In genomic region chr1:109918077-109918606, GRCh38 we compare ENCODE assay signal across 11 cellular contexts. TPM values are rescaled to one million over a fixed set of nuclear protein-coding genes. Genes with fewer than 3 reads are reported as not detected.
DNase-seq lines count a peak whose midpoint lies in the region; TF ChIP-seq lines count a peak whose summit lies in the region.
"Had no signal": no experiment of that assay in that cellular context is flagged by ENCODE, and none has a peak within 500 bp of the region (broad histone marks: within the 10 kb centered on the region; RNA-seq: fewer than 3 reads in every experiment).

No MANE protein-coding gene starts in this region.

- intact Hi-C loops in CD4-positive, alpha-beta memory T cell (cut with micrococcal nuclease), result no loop called here
- intact Hi-C loops in activated T-helper 1 cell treated with anti-CD3 and anti-CD28 coated beads, Interleukin-12 subunit alpha, Interleukin-12 subunit beta, Interleukin-2, Interleukin-4 antibody, amounts not matched to agents 30 ng/mL and 10 ng/mL and 1 ng/mL, durations not matched to agents 14 hours and 24 hours and 36 hours (cut with micrococcal nuclease), result no loop called here

- no peak overlapping the region for H3K27ac ChIP-seq in CD4-positive, alpha-beta memory T cell (ENCODE audit: low read depth, low read length)
- no peak overlapping the region for H3K27ac ChIP-seq in smooth muscle cell (ENCODE audit: low read depth)
- H3K27ac ChIP-seq: neutrophil had no signal

- peak overlapping the region in 4 of 7 donors; percentile 1 to 88 (median 40) for H3K27ac Mint-ChIP-seq in CD4-positive, alpha-beta memory T cell
- H3K27ac Mint-ChIP-seq in activated T-helper 1 cell treated with anti-CD3 and anti-CD28 coated beads, Interleukin-12 subunit alpha, Interleukin-12 subunit beta, Interleukin-2, Interleukin-4 antibody, amounts not matched to agents 30 ng/mL and 10 ng/mL and 1 ng/mL, durations not matched to agents 14 hours and 24 hours and 36 hours, result peak overlapping the region; percentile 58

- no peaks in the 10 kb centered on the region for H3K9me3 ChIP-seq in CD4-positive, alpha-beta memory T cell (ENCODE audit: control insufficient read depth in 1 of 2, low read length in 2 of 2)
- no peaks in the 10 kb centered on the region for H3K9me3 ChIP-seq in smooth muscle cell (replicated peaks; ENCODE audit: low read depth)
- H3K9me3 ChIP-seq: neutrophil had no signal

- H3K4me3 ChIP-seq in CD4-positive, alpha-beta memory T cell (ENCODE audit: low read length in 2 of 2), result no peak overlapping the region
- H3K4me3 ChIP-seq in kidney epithelial cell (ENCODE audit: low read depth, low read length) (no peak overlapping the region), smooth muscle cell (no peak overlapping the region)

- POLR2A ChIA-PET in CD4-positive, alpha-beta memory T cell (lab: Charles Lee; ENCODE audit: partially characterized antibody), result no interaction called here

- peaks cover 42% of the 10 kb centered on the region for H4K20me1 ChIP-seq in smooth muscle cell (ENCODE audit: low read depth)

- H3K27me3 Mint-ChIP-seq in CD4-positive, alpha-beta memory T cell, result no peaks in the 10 kb centered on the region
- H3K27me3 Mint-ChIP-seq in activated T-helper 1 cell treated with anti-CD3 and anti-CD28 coated beads, Interleukin-12 subunit alpha, Interleukin-12 subunit beta, Interleukin-2, Interleukin-4 antibody, amounts not matched to agents 30 ng/mL and 10 ng/mL and 1 ng/mL, durations not matched to agents 14 hours and 24 hours and 36 hours (ENCODE audit: insufficient read depth), result no peaks in the 10 kb centered on the region

- H3K27me3 ChIP-seq in CD4-positive, alpha-beta memory T cell (ENCODE audit: insufficient read depth, low read length), result no peaks in the 10 kb centered on the region
- H3K27me3 ChIP-seq in kidney epithelial cell (ENCODE audit: control insufficient read depth, insufficient read depth, low read length), result no peaks in the 10 kb centered on the region
- no peaks in the 10 kb centered on the region for H3K27me3 ChIP-seq in smooth muscle cell (ENCODE audit: low read depth)

- peaks cover 21 to 27% (median 24%) of the 10 kb centered on the region in 4 donors for H3K4me1 Mint-ChIP-seq in CD4-positive, alpha-beta memory T cell
- H3K4me1 Mint-ChIP-seq in activated T-helper 1 cell treated with anti-CD3 and anti-CD28 coated beads, Interleukin-12 subunit alpha, Interleukin-12 subunit beta, Interleukin-2, Interleukin-4 antibody, amounts not matched to agents 30 ng/mL and 10 ng/mL and 1 ng/mL, durations not matched to agents 14 hours and 24 hours and 36 hours (ENCODE audit: low read depth), result peaks cover 63% of the 10 kb centered on the region

- DNase-seq in CD4-positive, alpha-beta memory T cell, result no peak
- DNase-seq in GM13977 (ENCODE audit: low spot score), result no peak
- DNase-seq in activated T-helper 1 cell treated with anti-CD3 and anti-CD28 coated beads, Interleukin-12 subunit alpha, Interleukin-12 subunit beta, Interleukin-2, Interleukin-4 antibody, amounts not matched to agents 30 ng/mL and 10 ng/mL and 1 ng/mL, durations not matched to agents 14 hours and 24 hours and 36 hours (ENCODE audit: low spot score), result no peak
- DNase-seq in kidney epithelial cell (ENCODE audit: low read depth), result no peak
- no peak for DNase-seq in smooth muscle cell (lab: John Stamatoyannopoulos, UW; ENCODE audit: unreplicated experiment)
- no peak for DNase-seq in DMS114 treated with DMSO at 0.1 percent for 48 hours (lab: John Stamatoyannopoulos, UW; ENCODE audit: unreplicated experiment)
- no peak for DNase-seq in ureter (ENCODE audit: low spot score)
- DNase-seq: activated CD4-positive, alpha-beta T cell treated with anti-CD3 and anti-CD28 coated beads, Interleukin-2, amount 50 U/mL, for 48 hours; DMS153; stimulated activated CD4-positive, alpha-beta T cell treated with anti-CD3 and anti-CD28 coated beads, Interleukin-1b, Interleukin-23, amount 100 ng/mL, for 48 hours had no signal

- peaks cover 25% of the 10 kb centered on the region for H3K79me2 ChIP-seq in smooth muscle cell (ENCODE audit: low read depth)

- no peak overlapping the region for H3K4me3 Mint-ChIP-seq in CD4-positive, alpha-beta memory T cell
- no peak overlapping the region for H3K4me3 Mint-ChIP-seq in activated T-helper 1 cell treated with anti-CD3 and anti-CD28 coated beads, Interleukin-12 subunit alpha, Interleukin-12 subunit beta, Interleukin-2, Interleukin-4 antibody, amounts not matched to agents 30 ng/mL and 10 ng/mL and 1 ng/mL, durations not matched to agents 14 hours and 24 hours and 36 hours

- CTCF ChIA-PET in CD4-positive, alpha-beta memory T cell (lab: Charles Lee; ENCODE audit: partially characterized antibody), result interaction anchor here (1.2 to 8.9 kb wide), 4 partner anchors 65 to 141 kb away, joined by 3 to 64 read pairs (median 12); partner anchors contain the start of gene AHCYL1

- H3K36me3 ChIP-seq in CD4-positive, alpha-beta memory T cell (ENCODE audit: insufficient read depth, low read length), result peaks cover 41% of the 10 kb centered on the region
- H3K36me3 ChIP-seq in kidney epithelial cell (ENCODE audit: control insufficient read depth, insufficient read depth, low read length) (peaks cover 2% of the 10 kb centered on the region), smooth muscle cell (ENCODE audit: low read depth) (no peaks in the 10 kb centered on the region)

- peak; percentile 9 for TF ChIP-seq CTCF in GM13977 (IDR thresholded peaks at IDR 0.05; ENCODE audit: extremely low read depth, insufficient read depth, missing control alignments)
- peak; percentile 4 for TF ChIP-seq CTCF in kidney epithelial cell (IDR thresholded peaks at IDR 0.05; ENCODE audit: insufficient read depth, low read length, poor library complexity, severe bottlenecking)
- no peak for TF ChIP-seq CTCF in smooth muscle cell (IDR thresholded peaks at IDR 0.05; ENCODE audit: borderline replicate concordance, insufficient read depth, poor library complexity, severe bottlenecking)

- no peak overlapping the region for H2AFZ ChIP-seq in smooth muscle cell (ENCODE audit: low read depth)

- H3K4me1 ChIP-seq in CD4-positive, alpha-beta memory T cell (ENCODE audit: insufficient read depth, low read length), result peaks cover 25% of the 10 kb centered on the region
- H3K4me1 ChIP-seq in smooth muscle cell (ENCODE audit: low read depth), result no peaks in the 10 kb centered on the region

- no peak overlapping the region for H3K9ac ChIP-seq in smooth muscle cell (ENCODE audit: low read depth)

- WGBS in smooth muscle cell (ENCODE audit: low lambda C conversion rate), result 96% methylated on average over 3 of the region's 3 CpGs

- in situ Hi-C loops in GM13977 (cut with MboI; ENCODE audit: low pct_unique_long_range_greater_than_20kb, low sequenced_read_pairs, unreplicated experiment), result no loop called here

- peaks cover 50 to 64% of the 10 kb centered on the region in 2 donors for H3K36me3 Mint-ChIP-seq in CD4-positive, alpha-beta memory T cell
- H3K36me3 Mint-ChIP-seq in activated T-helper 1 cell treated with anti-CD3 and anti-CD28 coated beads, Interleukin-12 subunit alpha, Interleukin-12 subunit beta, Interleukin-2, Interleukin-4 antibody, amounts not matched to agents 30 ng/mL and 10 ng/mL and 1 ng/mL, durations not matched to agents 14 hours and 24 hours and 36 hours (ENCODE audit: low read depth), result peaks cover 75% of the 10 kb centered on the region

- no peak overlapping the region for H3K4me2 ChIP-seq in smooth muscle cell

- no peaks in the 10 kb centered on the region for H3K9me3 Mint-ChIP-seq in CD4-positive, alpha-beta memory T cell
- no peaks in the 10 kb centered on the region for H3K9me3 Mint-ChIP-seq in activated T-helper 1 cell treated with anti-CD3 and anti-CD28 coated beads, Interleukin-12 subunit alpha, Interleukin-12 subunit beta, Interleukin-2, Interleukin-4 antibody, amounts not matched to agents 30 ng/mL and 10 ng/mL and 1 ng/mL, durations not matched to agents 14 hours and 24 hours and 36 hours

- H3F3A ChIP-seq in smooth muscle cell (ENCODE audit: low read depth), result no peaks in the 10 kb centered on the region

RNA-seq across cellular contexts. Expression of gene CSF1, which starts 7.5 kb away (rescaled TPM):
- total RNA-seq in CD4-positive, alpha-beta memory T cell, result 10 to 100 TPM; 10.3 to 13.9 TPM
- 10 to 100 TPM in 1 of 2 donors, 1 to 10 TPM in 1; 5.0 to 12.5 TPM for polyA plus RNA-seq in CD4-positive, alpha-beta memory T cell
- 269 and 275 TPM in 2 replicates for total RNA-seq in activated T-helper 1 cell treated with anti-CD3 and anti-CD28 coated beads, Interleukin-12 subunit alpha, Interleukin-12 subunit beta, Interleukin-2, Interleukin-4 antibody, amounts not matched to agents 30 ng/mL and 10 ng/mL and 1 ng/mL, durations not matched to agents 14 hours and 24 hours and 36 hours
- total RNA-seq in kidney epithelial cell (53.4 and 78.5 TPM in 2 replicates), smooth muscle cell (30.9 and 43.4 TPM in 2 replicates), ureter (26.1 TPM)
- polyA plus RNA-seq in smooth muscle cell, result 17.1 and 22.4 TPM in 2 replicates
